10 cellular contexts compared by ENCODE assay signal in the genomic region with DNA sequence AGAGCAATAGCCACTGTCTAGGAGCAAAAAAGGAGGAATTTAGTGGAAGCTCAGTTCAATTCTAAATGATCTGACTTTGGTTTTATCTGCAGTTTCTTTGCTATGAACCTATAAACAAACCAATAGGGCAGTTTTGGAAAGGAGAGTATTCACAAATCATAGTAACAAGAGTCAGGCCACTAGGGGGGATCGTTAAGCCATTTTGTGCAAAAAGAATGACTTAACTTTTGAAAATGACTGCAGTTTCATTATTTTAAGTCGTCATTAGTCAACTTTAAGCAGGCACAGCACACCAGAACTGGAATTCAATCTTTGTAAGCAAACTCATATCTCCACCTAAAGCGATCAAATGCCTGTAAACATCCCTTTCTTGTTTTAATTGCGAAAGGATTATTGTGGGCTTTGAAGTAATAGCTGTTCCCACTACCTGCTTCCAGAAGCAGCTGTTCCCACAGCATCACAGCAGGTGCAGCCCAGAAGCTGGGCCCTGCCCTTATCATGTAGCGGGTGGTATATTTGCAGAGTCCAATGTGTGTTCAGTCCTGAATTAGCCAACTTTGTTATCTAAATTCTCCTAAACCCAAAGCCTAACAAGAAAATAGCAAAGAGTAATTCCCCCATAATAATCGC. TPM values are rescaled to one million over a fixed set of nuclear protein-coding genes. Genes with fewer than 3 reads are reported as not detected.
DNase-seq lines count a peak whose midpoint lies in the region; FAIRE-seq and TF ChIP-seq lines count a peak whose summit lies in the region.
"Had no signal": no experiment of that assay in that cellular context is flagged by ENCODE, and none has a peak within 500 bp of the region (broad histone marks: within the 10 kb centered on the region; RNA-seq: fewer than 3 reads in every experiment).

No MANE protein-coding gene starts in this region.

- no peaks in the 10 kb centered on the region for H3K9me3 ChIP-seq in tibial artery

- H3K27ac ChIP-seq in brain microvascular endothelial cell = no peak overlapping the region
- no peak overlapping the region for H3K27ac ChIP-seq in tibial artery
- H3K27ac ChIP-seq: BLaER1 treated with 17β-estradiol and CSF1 and Interleukin-3, amounts not matched to agents 10 nM and 100 nM had no signal

- TF ChIP-seq CTCF in brain microvascular endothelial cell (IDR thresholded peaks at IDR 0.05; ENCODE audit: low read depth, low read length, missing control alignments) = peak; percentile 42
- TF ChIP-seq CTCF in tibial artery (IDR thresholded peaks at IDR 0.05) = no peak

- in situ Hi-C loops in brain microvascular endothelial cell (cut with HindIII; ENCODE audit: low pct_ligation_motif_present, low sequenced_read_pairs) = no loop called here

- H3K4me3 ChIP-seq in brain microvascular endothelial cell (ENCODE audit: low read depth, low read length) = no peak overlapping the region
- H3K4me3 ChIP-seq in tibial artery = no peak overlapping the region
- H3K4me3 ChIP-seq: BLaER1 treated with 17β-estradiol and CSF1 and Interleukin-3, amounts not matched to agents 10 nM and 100 nM had no signal

- H3K27me3 ChIP-seq in brain microvascular endothelial cell (replicated peaks) (peaks cover 35% of the 10 kb centered on the region), tibial artery (peaks cover 0 to 2% of the 10 kb centered on the region in 2 donors)
- H3K27me3 ChIP-seq: BLaER1 treated with 17β-estradiol and CSF1 and Interleukin-3, amounts not matched to agents 10 nM and 100 nM had no signal

- no peaks in the 10 kb centered on the region for H3K36me3 ChIP-seq in brain microvascular endothelial cell (replicated peaks)
- no peaks in the 10 kb centered on the region for H3K36me3 ChIP-seq in tibial artery
- H3K36me3 ChIP-seq: BLaER1 treated with 17β-estradiol and CSF1 and Interleukin-3, amounts not matched to agents 10 nM and 100 nM had no signal

- intact Hi-C loops in tibial artery (cut with DNase I; ENCODE audit: low total_unique reads) = no loop called here

- FAIRE-seq in frontal cortex (lab: Jason Lieb, UNC) = no peak

- H3K4me1 ChIP-seq in tibial artery = no peaks in the 10 kb centered on the region

- DNase-seq in SIG-M5 treated with dmso at 0.1 percent for 504 hours (lab: John Stamatoyannopoulos, UW; ENCODE audit: unreplicated experiment) (peak; percentile 13), SIG-M5 (lab: John Stamatoyannopoulos, UW) (no peak), NCI-H1092 treated with DMSO at 0.1 percent for 48 hours (lab: John Stamatoyannopoulos, UW) (peak; percentile 82), brain microvascular endothelial cell (peak; percentile 27), pons (ENCODE audit: low spot score) (peak; percentile 51), frontal cortex (ENCODE audit: low spot score in 2 of 2) (no peak), tibial artery (no peak)
- DNase-seq in stimulated activated CD8-positive, alpha-beta memory T cell treated with anti-CD3 and anti-CD28 coated beads, Interleukin-4, amount 100 ng/mL, for 48 hours = no peak

RNA-seq across cellular contexts. Expression of gene SOX21, which starts 51.5 kb away (rescaled TPM):
- 2.4 TPM for total RNA-seq in frontal cortex
- total RNA-seq: RPMI7951 had no signal

RNA-seq across cellular contexts. Expression of gene GPR180, which starts 59.2 kb away (rescaled TPM):
- 10.2 TPM for total RNA-seq in frontal cortex

Comparison
In these comparisons a context has a peak if more than half of its experiments do, and no peak if none do; other contexts are left out.
1. DNase-seq: peak in SIG-M5 treated with dmso at 0.1 percent for 504 hours (single experiment), NCI-H1092 treated with DMSO at 0.1 percent for 48 hours (single experiment), brain microvascular endothelial cell (single experiment) and pons (single experiment); none in SIG-M5 (single experiment), frontal cortex (0 of 2), tibial artery (0 of 2) and stimulated activated CD8-positive, alpha-beta memory T cell treated with anti-CD3 and anti-CD28 coated beads, Interleukin-4, amount 100 ng/mL, for 48 hours (single experiment).